In genomic region chr12:6466184-6466573, GRCh38 we compare ENCODE assay signal across 1 cellular context.
TF ChIP-seq lines count a peak whose summit lies in the region.

No MANE protein-coding gene starts in this region.

TF ChIP-seq in HepG2, 621 proteins besides CTCF, POLR2A, EP300 and RAD21:
- no peak for TF ChIP-seq IKZF4 (CRISPR knock-in tag; IDR thresholded peaks at IDR 0.05; ENCODE audit: borderline replicate concordance, low read depth, not compliant biosample characterization)
- TF ChIP-seq, protein P1, sequence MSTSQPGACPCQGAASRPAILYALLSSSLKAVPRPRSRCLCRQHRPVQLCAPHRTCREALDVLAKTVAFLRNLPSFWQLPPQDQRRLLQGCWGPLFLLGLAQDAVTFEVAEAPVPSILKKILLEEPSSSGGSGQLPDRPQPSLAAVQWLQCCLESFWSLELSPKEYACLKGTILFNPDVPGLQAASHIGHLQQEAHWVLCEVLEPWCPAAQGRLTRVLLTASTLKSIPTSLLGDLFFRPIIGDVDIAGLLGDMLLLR (CRISPR knock-in tag; IDR thresholded peaks at IDR 0.05) = no peak
- no peak for TF ChIP-seq RBAK (CRISPR knock-in tag; IDR thresholded peaks at IDR 0.05)
- TF ChIP-seq ZNF33A (CRISPR knock-in tag; IDR thresholded peaks at IDR 0.05; ENCODE audit: borderline replicate concordance) = no peak
- no peak for TF ChIP-seq ZFP36 (IDR thresholded peaks at IDR 0.05; ENCODE audit: borderline replicate concordance, low read depth, low read length, partially characterized antibody)
- no peak for TF ChIP-seq ZNF740 (CRISPR knock-in tag; IDR thresholded peaks at IDR 0.05)
- no peak for TF ChIP-seq FOXP1 (IDR thresholded peaks at IDR 0.05)
- TF ChIP-seq FOXP1 (CRISPR knock-in tag; IDR thresholded peaks at IDR 0.05) = no peak
- TF ChIP-seq BHLHE40 (IDR thresholded peaks at IDR 0.05; ENCODE audit: low read length) = no peak
- TF ChIP-seq TFE3 (CRISPR knock-in tag; IDR thresholded peaks at IDR 0.05) = no peak
- TF ChIP-seq FOSL2 (CRISPR knock-in tag; IDR thresholded peaks at IDR 0.05) = no peak
- TF ChIP-seq SP140L (CRISPR knock-in tag; IDR thresholded peaks at IDR 0.05; ENCODE audit: borderline replicate concordance) = no peak
- TF ChIP-seq CREB1 (IDR thresholded peaks at IDR 0.05) = no peak
- no peak for TF ChIP-seq CREB1 (CRISPR knock-in tag; IDR thresholded peaks at IDR 0.05)
- no peak for TF ChIP-seq FLYWCH1 (CRISPR knock-in tag; IDR thresholded peaks at IDR 0.05)
- TF ChIP-seq ZBTB46 (CRISPR knock-in tag; IDR thresholded peaks at IDR 0.05; ENCODE audit: borderline replicate concordance) = no peak
TF ChIP-seq in HepG2: peak in this region for 0.
